ENCODE assay signal across 17 cellular contexts in genomic region chr2:188527110-188527509, GRCh38.
DNase-seq lines count a peak whose midpoint lies in the region; TF ChIP-seq lines count a peak whose summit lies in the region.
"Had no signal": no experiment of that assay in that cellular context is flagged by ENCODE, and none has a peak within 500 bp of the region (broad histone marks: within the 10 kb centered on the region; RNA-seq: fewer than 3 reads in every experiment).

No MANE protein-coding gene starts in this region.

- H3K4me1 ChIP-seq in stomach, result peaks cover 0 to 44% (median 23%) of the 10 kb centered on the region in 4 donors

- H3K9me3 Mint-ChIP-seq in HFFc6, result no peaks in the 10 kb centered on the region; the same call in 1 of the 2 replicates
- H3K9me3 Mint-ChIP-seq: activated naive CD8-positive, alpha-beta T cell treated with anti-CD3 and anti-CD28 coated beads, Interleukin-2, amount 10 ng/mL, durations not matched to agents 7 days and 5 days; CD8-positive, alpha-beta memory T cell had no signal

- WGBS in stomach, 5 donors, result 41 to 67% (median 57%) methylated on average over 1 of the region's 1 CpG

- no peak for TF ChIP-seq EP300 in stomach (IDR thresholded peaks at IDR 0.05)

- peaks cover 26% of the 10 kb centered on the region for H3K4me1 Mint-ChIP-seq in HFFc6 (ENCODE audit: low read depth)
- H3K4me1 Mint-ChIP-seq: activated CD8-positive, alpha-beta memory T cell treated with anti-CD3 and anti-CD28 coated beads, Interleukin-2, amount 10 ng/mL, durations not matched to agents 7 days and 5 days; activated naive CD8-positive, alpha-beta T cell treated with anti-CD3 and anti-CD28 coated beads, Interleukin-2, amount 10 ng/mL, durations not matched to agents 7 days and 5 days; CD8-positive, alpha-beta memory T cell had no signal

- H3K27me3 ChIP-seq in stomach, result no peaks in the 10 kb centered on the region
- H3K27me3 ChIP-seq: MG63 had no signal

- TF ChIP-seq CTCF in HFFc6 (IDR thresholded peaks at IDR 0.05) (no peak), stomach (IDR thresholded peaks at IDR 0.05) (no peak)

- peak overlapping the region; percentile 7; the same call in 1 of the 2 replicates for H3K4me3 Mint-ChIP-seq in HFFc6
- H3K4me3 Mint-ChIP-seq: activated CD8-positive, alpha-beta memory T cell treated with anti-CD3 and anti-CD28 coated beads, Interleukin-2, amount 10 ng/mL, durations not matched to agents 7 days and 5 days; activated naive CD8-positive, alpha-beta T cell treated with anti-CD3 and anti-CD28 coated beads, Interleukin-2, amount 10 ng/mL, durations not matched to agents 7 days and 5 days; CD8-positive, alpha-beta memory T cell had no signal

- H3K27ac Mint-ChIP-seq in HFFc6, result peak overlapping the region; percentile 42
- H3K27ac Mint-ChIP-seq: activated CD8-positive, alpha-beta memory T cell treated with anti-CD3 and anti-CD28 coated beads, Interleukin-2, amount 10 ng/mL, durations not matched to agents 7 days and 5 days; activated naive CD8-positive, alpha-beta T cell treated with anti-CD3 and anti-CD28 coated beads, Interleukin-2, amount 10 ng/mL, durations not matched to agents 7 days and 5 days; CD8-positive, alpha-beta memory T cell had no signal

- H3K27me3 Mint-ChIP-seq in HFFc6 (ENCODE audit: insufficient read depth), result no peaks in the 10 kb centered on the region
- H3K27me3 Mint-ChIP-seq: activated CD8-positive, alpha-beta memory T cell treated with anti-CD3 and anti-CD28 coated beads, Interleukin-2, amount 10 ng/mL, durations not matched to agents 7 days and 5 days; activated naive CD8-positive, alpha-beta T cell treated with anti-CD3 and anti-CD28 coated beads, Interleukin-2, amount 10 ng/mL, durations not matched to agents 7 days and 5 days; CD8-positive, alpha-beta memory T cell had no signal

- H3K36me3 ChIP-seq in stomach, result no peaks in the 10 kb centered on the region
- H3K36me3 ChIP-seq: lower lobe of right lung had no signal

- intact Hi-C loops in stomach (cut with DNase I; ENCODE audit: low total_unique reads), result loop anchor here (10.0 kb wide), 1 partner anchor 458 kb away; no protein-coding TSS in a partner anchor

- H3K9me3 ChIP-seq in stomach, result no peaks in the 10 kb centered on the region
- H3K9me3 ChIP-seq: lower lobe of right lung, MG63 had no signal

- no peak for DNase-seq in HFFc6
- DNase-seq in astrocyte of the hippocampus (ENCODE audit: low read depth, low spot score), result peak; percentile 17
- DNase-seq in iPS-NIHi7 (ENCODE audit: extremely low spot score), result peak; percentile 10
- DNase-seq in stomach, result no peak
- no peak for DNase-seq in NCI-H748 (lab: John Stamatoyannopoulos, UW; ENCODE audit: unreplicated experiment)
- no peak for DNase-seq in AML-193 (lab: John Stamatoyannopoulos, UW)
- no peak for DNase-seq in foreskin melanocyte
- no peak for DNase-seq in SW480 (ENCODE audit: low spot score)
- DNase-seq: activated CD8-positive, alpha-beta memory T cell treated with anti-CD3 and anti-CD28 coated beads, Interleukin-2, amount 10 ng/mL, durations not matched to agents 7 days and 5 days; activated naive CD8-positive, alpha-beta T cell treated with anti-CD3 and anti-CD28 coated beads, Interleukin-2, amount 10 ng/mL, durations not matched to agents 7 days and 5 days; CD8-positive, alpha-beta memory T cell; lower lobe of right lung; MG63; NCI-H345; stimulated activated CD4-positive, alpha-beta T cell treated with anti-CD3 and anti-CD28 coated beads, Interleukin-4, amount 100 ng/mL, for 24 hours; stimulated activated naive CD4-positive, alpha-beta T cell treated with Interleukin-2 at 50 U/mL for 16 hours had no signal

- no peak for TF ChIP-seq POLR2A in stomach (IDR thresholded peaks at IDR 0.05)

- peak overlapping the region in 4 of 5 donors; percentile 2 to 67 (median 49) for H3K27ac ChIP-seq in stomach
- H3K27ac ChIP-seq: lower lobe of right lung, RWPE1 had no signal

- H3K4me3 ChIP-seq in stomach, result no peak overlapping the region
- H3K4me3 ChIP-seq: lower lobe of right lung, MG63 had no signal

- peaks cover 13% of the 10 kb centered on the region for H3K36me3 Mint-ChIP-seq in HFFc6 (ENCODE audit: low read depth)
- H3K36me3 Mint-ChIP-seq: activated CD8-positive, alpha-beta memory T cell treated with anti-CD3 and anti-CD28 coated beads, Interleukin-2, amount 10 ng/mL, durations not matched to agents 7 days and 5 days; activated naive CD8-positive, alpha-beta T cell treated with anti-CD3 and anti-CD28 coated beads, Interleukin-2, amount 10 ng/mL, durations not matched to agents 7 days and 5 days; CD8-positive, alpha-beta memory T cell had no signal

Comparison
In these comparisons a context has a peak if more than half of its experiments do, and no peak if none do; other contexts are left out.
1. DNase-seq: peak in astrocyte of the hippocampus (single experiment) and iPS-NIHi7 (single experiment); none in HFFc6 (single experiment), stomach (single experiment), NCI-H748 (single experiment), AML-193 (0 of 2), foreskin melanocyte (single experiment) and SW480 (single experiment).